Comparison of ENCODE assay signal across 8 cellular contexts in the genomic region with DNA sequence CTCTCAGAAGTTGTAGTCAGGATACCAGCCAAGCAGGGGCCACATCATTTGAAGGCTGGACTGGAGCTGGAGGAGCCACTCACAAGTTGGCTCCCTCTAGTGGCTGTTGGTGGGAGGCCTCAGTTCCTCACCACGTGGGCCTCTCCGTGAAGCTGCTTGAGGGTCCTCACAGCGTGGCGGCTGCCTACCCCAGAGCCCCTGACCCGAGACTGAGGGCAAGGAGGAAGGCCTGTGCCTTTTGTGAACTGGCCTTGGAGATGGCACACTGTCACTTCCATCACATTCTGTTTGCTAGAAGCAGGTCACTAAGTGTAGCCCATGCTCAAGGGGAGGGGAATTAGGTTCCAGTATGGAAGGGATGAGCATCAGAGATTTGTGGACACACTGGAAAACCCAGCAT. TPM values are rescaled to one million over a fixed set of nuclear protein-coding genes. Genes with fewer than 3 reads are reported as not detected.
A peak's percentile ranks its signal among the peaks of the same experiment; 100 is the strongest.
DNase-seq lines count a peak whose midpoint lies in the region; ATAC-seq, FAIRE-seq and TF ChIP-seq lines count a peak whose summit lies in the region.

No MANE protein-coding gene starts in this region.

- TF ChIP-seq CTCF in HFFc6 (IDR thresholded peaks at IDR 0.05) (peak; percentile 94), PC-3 (conservative IDR thresholded peaks at IDR 0.05; ENCODE audit: low read depth, low read length) (peak; percentile 88), fibroblast of mammary gland (conservative IDR thresholded peaks at IDR 0.05; ENCODE audit: control insufficient read depth, insufficient read depth, low read depth, low read length) (peak; percentile 87), osteocyte (IDR thresholded peaks at IDR 0.05) (peak; percentile 89)

- H3F3A ChIP-seq in PC-3 (ENCODE audit: low read length, unreplicated experiment): no peaks in the 10 kb centered on the region

- H3K9me3 Mint-ChIP-seq in HFFc6 (no peaks in the 10 kb centered on the region), osteocyte (ENCODE audit: unreplicated experiment) (no peaks in the 10 kb centered on the region)
- no peaks in the 10 kb centered on the region for H3K9me3 Mint-ChIP-seq in activated T-cell treated with anti-CD3 and anti-CD28 coated beads, Interleukin-2, amount 50 U/mL, for 24 hours

- ATAC-seq in PC-3: peak; percentile 71
- no peak for ATAC-seq in GM21786 (IDR thresholded peaks at IDR 0.05; ENCODE audit: unreplicated experiment)

- BruUV-seq in PC-3 (replicated peaks; lab: Mats Ljungman, UMichigan): no TSS peak

- H3K4me3 ChIP-seq in PC-3 (ENCODE audit: low read length) (no peak overlapping the region), fibroblast of mammary gland (ENCODE audit: control insufficient read depth, low read depth, low read length) (no peak overlapping the region)

- no peak overlapping the region for H3K9ac ChIP-seq in PC-3 (ENCODE audit: low read length)

- H3K36me3 Mint-ChIP-seq in HFFc6 (ENCODE audit: low read depth): no peaks in the 10 kb centered on the region
- H3K36me3 Mint-ChIP-seq in activated T-cell treated with anti-CD3 and anti-CD28 coated beads, Interleukin-2, amount 50 U/mL, for 24 hours (ENCODE audit: low read depth): no peaks in the 10 kb centered on the region
- H3K36me3 Mint-ChIP-seq in osteocyte (ENCODE audit: unreplicated experiment): peaks cover 5% of the 10 kb centered on the region

- H3K27ac ChIP-seq in PC-3 (ENCODE audit: low read length): no peak overlapping the region

- H3K4me3 Mint-ChIP-seq in HFFc6: no peak overlapping the region
- no peak overlapping the region for H3K4me3 Mint-ChIP-seq in activated T-cell treated with anti-CD3 and anti-CD28 coated beads, Interleukin-2, amount 50 U/mL, for 24 hours
- no peak overlapping the region for H3K4me3 Mint-ChIP-seq in osteocyte (ENCODE audit: unreplicated experiment)

- H3K9me3 ChIP-seq in PC-3 (ENCODE audit: low read length): no peaks in the 10 kb centered on the region

- no peaks in the 10 kb centered on the region for H4K20me1 ChIP-seq in PC-3 (ENCODE audit: low read length)

- FAIRE-seq in urothelium cell line (lab: Jason Lieb, UNC): no peak

- no peak overlapping the region; the same call in 1 of the 2 replicates for H2AFZ ChIP-seq in PC-3 (ENCODE audit: low read length)

- H3K27ac Mint-ChIP-seq in HFFc6 (peak overlapping the region; percentile 46), osteocyte (ENCODE audit: unreplicated experiment) (peak overlapping the region; percentile 73)
- H3K27ac Mint-ChIP-seq in activated T-cell treated with anti-CD3 and anti-CD28 coated beads, Interleukin-2, amount 50 U/mL, for 24 hours: peak overlapping the region; percentile 57

- POLR2A ChIA-PET in PC-3 (lab: Charles Lee; ENCODE audit: unreplicated experiment): no interaction called here

- H3K4me1 Mint-ChIP-seq in HFFc6 (ENCODE audit: low read depth) (peaks cover 11% of the 10 kb centered on the region), osteocyte (ENCODE audit: unreplicated experiment) (peaks cover 29% of the 10 kb centered on the region)
- H3K4me1 Mint-ChIP-seq in activated T-cell treated with anti-CD3 and anti-CD28 coated beads, Interleukin-2, amount 50 U/mL, for 24 hours (ENCODE audit: low read depth): peaks cover 19% of the 10 kb centered on the region

- H3K4me1 ChIP-seq in PC-3 (ENCODE audit: insufficient read depth, low read length): no peaks in the 10 kb centered on the region

- no peaks in the 10 kb centered on the region for H3K27me3 ChIP-seq in PC-3 (ENCODE audit: low read length)

- H3K27me3 Mint-ChIP-seq in HFFc6 (ENCODE audit: insufficient read depth) (peaks cover 2% of the 10 kb centered on the region; the same call in 1 of the 2 replicates), osteocyte (ENCODE audit: unreplicated experiment) (no peaks in the 10 kb centered on the region)
- no peaks in the 10 kb centered on the region for H3K27me3 Mint-ChIP-seq in activated T-cell treated with anti-CD3 and anti-CD28 coated beads, Interleukin-2, amount 50 U/mL, for 24 hours

- no peak overlapping the region for H3K4me2 ChIP-seq in PC-3 (ENCODE audit: low read length)

- H3K36me3 ChIP-seq in PC-3 (ENCODE audit: low read depth, low read length): no peaks in the 10 kb centered on the region

- H3K79me2 ChIP-seq in PC-3 (ENCODE audit: low read length): peaks cover 67% of the 10 kb centered on the region

- intact Hi-C loops in PC-3 (cut with micrococcal nuclease): no loop called here

- no peaks in the 10 kb centered on the region for H3K9me2 ChIP-seq in PC-3 (replicated peaks; ENCODE audit: low read length)

- CTCF ChIA-PET in PC-3 (lab: Charles Lee): interaction anchor here (0.6 to 1.3 kb wide), 3 partner anchors 13 to 146 kb away, joined by 4 to 6 read pairs (median 6); no protein-coding TSS in a partner anchor

- DNase-seq in CD1c-positive myeloid dendritic cell (ENCODE audit: extremely low spot score) (peak; percentile 74), HFFc6 (peak; percentile 15), PC-3 (peak; percentile 61), fibroblast of mammary gland (ENCODE audit: low read depth) (peak; percentile 57), osteocyte (ENCODE audit: extremely low spot score, unreplicated experiment) (no peak), urothelium cell line (ENCODE audit: low spot score) (peak; percentile 50)
- peak; percentile 81 for DNase-seq in activated T-cell treated with anti-CD3 and anti-CD28 coated beads, Interleukin-2, amount 50 U/mL, for 24 hours

RNA-seq across cellular contexts. Expression of a gene that starts 14.6 kb away (rescaled TPM):
- 10 to 100 TPM; 72.0 to 86.0 (median 77.6) TPM for total RNA-seq in HFFc6 (2021; fragmentation: NEBNext Ultra II Directional; extraction: Animal tissue kit (Norgen Biotek cat#: 25700))
- total RNA-seq in PC-3 (2014; rRNA removed) (59.6 and 89.4 TPM in 2 replicates), osteocyte (65.5 and 69.9 TPM in 2 replicates)

RNA-seq across cellular contexts. Expression of a gene that starts 27.1 kb away (rescaled TPM):
- total RNA-seq in HFFc6 (2021; fragmentation: NEBNext Ultra II Directional; extraction: Animal tissue kit (Norgen Biotek cat#: 25700)): not detected
- total RNA-seq in PC-3 (2014; rRNA removed) (not detected in 2 replicates), osteocyte (not detected in 2 replicates)

RNA-seq across cellular contexts. Expression of a gene that starts 46.5 kb away (rescaled TPM):
- total RNA-seq in HFFc6 (2021; fragmentation: NEBNext Ultra II Directional; extraction: Animal tissue kit (Norgen Biotek cat#: 25700)): 100 to 1,000 TPM; 332 to 383 (median 356) TPM
- total RNA-seq in PC-3 (2014; rRNA removed) (351 and 407 TPM in 2 replicates), osteocyte (359 and 366 TPM in 2 replicates)
